Comparison of ENCODE assay signal across 31 cellular contexts in the genomic region with DNA sequence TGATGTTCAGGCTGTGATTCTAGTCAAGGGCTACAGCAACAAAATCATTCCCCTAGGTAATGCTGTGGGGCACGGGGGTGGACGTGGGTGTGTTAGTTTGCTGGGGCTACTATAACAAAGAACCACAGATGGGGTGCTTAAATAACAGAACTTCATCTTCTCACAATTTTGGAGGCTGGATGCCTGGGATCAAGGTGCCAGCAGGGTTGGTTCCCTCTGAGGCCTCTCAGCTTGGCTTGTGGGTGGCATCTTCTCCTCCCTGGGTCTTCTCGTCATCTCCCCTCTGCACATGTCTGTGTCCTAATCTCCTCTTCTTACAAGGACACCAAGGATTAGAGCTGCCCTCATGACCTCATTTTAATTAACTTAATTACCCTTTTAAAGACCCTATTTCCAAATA.
"Had no signal": no experiment of that assay in that cellular context is flagged by ENCODE, and none has a peak within 500 bp of the region (broad histone marks: within the 10 kb centered on the region; RNA-seq: fewer than 3 reads in every experiment).

No MANE protein-coding gene starts in this region.

- H3K4me3 Mint-ChIP-seq: activated CD4-positive, alpha-beta memory T cell treated with anti-CD3 and anti-CD28 coated beads for 36 hours; activated CD4-positive, alpha-beta T cell treated with anti-CD3 and anti-CD28 coated beads for 36 hours; activated CD4-positive, alpha-beta T cell treated with anti-CD3 and anti-CD28 coated beads, Interleukin-2, amount 10 ng/mL, durations not matched to agents 24 days and 14 days; activated CD8-positive, alpha-beta memory T cell treated with anti-CD3 and anti-CD28 coated beads, Interleukin-2, amount 10 ng/mL, durations not matched to agents 7 days and 5 days; activated CD8-positive, alpha-beta T cell treated with anti-CD3 and anti-CD28 coated beads, Interleukin-2, amount 10 ng/mL, durations not matched to agents 7 days and 5 days; activated naive CD4-positive, alpha-beta T cell treated with anti-CD3 and anti-CD28 coated beads, Interleukin-2, amount 10 ng/mL, durations not matched to agents 7 days and 5 days; activated naive CD8-positive, alpha-beta T cell treated with anti-CD3 and anti-CD28 coated beads, Interleukin-2, amount 10 ng/mL, durations not matched to agents 7 days and 5 days; activated T-cell treated with anti-CD3 and anti-CD28 coated beads, Interleukin-2, amount 50 U/mL, for 24 hours; activated T-cell treated with anti-CD3 and anti-CD28 coated beads, Interleukin-2, amount 50 U/mL, for 72 hours; brain had no signal

- H3K27me3 Mint-ChIP-seq: activated CD4-positive, alpha-beta memory T cell treated with anti-CD3 and anti-CD28 coated beads for 36 hours; activated CD4-positive, alpha-beta T cell treated with anti-CD3 and anti-CD28 coated beads for 36 hours; activated CD4-positive, alpha-beta T cell treated with anti-CD3 and anti-CD28 coated beads, Interleukin-2, amount 10 ng/mL, durations not matched to agents 24 days and 14 days; activated CD8-positive, alpha-beta memory T cell treated with anti-CD3 and anti-CD28 coated beads, Interleukin-2, amount 10 ng/mL, durations not matched to agents 7 days and 5 days; activated naive CD4-positive, alpha-beta T cell treated with anti-CD3 and anti-CD28 coated beads, Interleukin-2, amount 10 ng/mL, durations not matched to agents 7 days and 5 days; activated naive CD8-positive, alpha-beta T cell treated with anti-CD3 and anti-CD28 coated beads, Interleukin-2, amount 10 ng/mL, durations not matched to agents 7 days and 5 days; activated T-cell treated with anti-CD3 and anti-CD28 coated beads, Interleukin-2, amount 50 U/mL, for 24 hours; brain had no signal

- H3K36me3 ChIP-seq: breast epithelium, cardiac muscle cell, colonic mucosa had no signal

- ATAC-seq: activated CD4-positive, alpha-beta T cell treated with anti-CD3 and anti-CD28 coated beads for 36 hours; activated CD8-positive, alpha-beta memory T cell treated with anti-CD3 and anti-CD28 coated beads, Interleukin-2, amount 10 ng/mL, durations not matched to agents 7 days and 5 days; activated CD8-positive, alpha-beta T cell treated with anti-CD3 and anti-CD28 coated beads, Interleukin-2, amount 10 ng/mL, durations not matched to agents 7 days and 5 days; activated naive CD4-positive, alpha-beta T cell treated with anti-CD3 and anti-CD28 coated beads, Interleukin-2, amount 50 U/mL, for 72 hours; activated T-cell treated with anti-CD3 and anti-CD28 coated beads, Interleukin-2, amount 50 U/mL, for 72 hours had no signal

- H3K4me1 ChIP-seq: breast epithelium, colonic mucosa had no signal

- H3K9me3 Mint-ChIP-seq: activated CD4-positive, alpha-beta memory T cell treated with anti-CD3 and anti-CD28 coated beads for 36 hours; activated CD4-positive, alpha-beta T cell treated with anti-CD3 and anti-CD28 coated beads, Interleukin-2, amount 10 ng/mL, durations not matched to agents 24 days and 14 days; activated naive CD4-positive, alpha-beta T cell treated with anti-CD3 and anti-CD28 coated beads, Interleukin-2, amount 10 ng/mL, durations not matched to agents 7 days and 5 days; activated naive CD4-positive, alpha-beta T cell treated with anti-CD3 and anti-CD28 coated beads, Interleukin-2, amount 50 U/mL, for 72 hours; activated naive CD8-positive, alpha-beta T cell treated with anti-CD3 and anti-CD28 coated beads, Interleukin-2, amount 10 ng/mL, durations not matched to agents 7 days and 5 days; activated T-cell treated with anti-CD3 and anti-CD28 coated beads, Interleukin-2, amount 50 U/mL, for 24 hours; activated T-cell treated with anti-CD3 and anti-CD28 coated beads, Interleukin-2, amount 50 U/mL, for 72 hours; brain had no signal

- H3K27ac ChIP-seq: ascending aorta, cardiac muscle cell, colonic mucosa, epithelial cell of prostate, esophagus squamous epithelium had no signal

- H3K27me3 ChIP-seq: ascending aorta, breast epithelium, cardiac muscle cell, colonic mucosa, esophagus squamous epithelium had no signal

- H3K9me3 ChIP-seq: ascending aorta, breast epithelium, colonic mucosa, esophagus squamous epithelium had no signal

- FAIRE-seq: endometrium, endothelial cell of umbilical vein, frontal cortex had no signal

- H3K4me3 ChIP-seq: ascending aorta, breast epithelium, cardiac muscle cell, colonic mucosa, esophagus squamous epithelium had no signal

- DNase-seq: activated CD4-positive, alpha-beta memory T cell treated with anti-CD3 and anti-CD28 coated beads for 36 hours; activated CD4-positive, alpha-beta T cell treated with anti-CD3 and anti-CD28 coated beads for 36 hours; activated CD4-positive, alpha-beta T cell treated with anti-CD3 and anti-CD28 coated beads, Interleukin-2, amount 10 ng/mL, durations not matched to agents 24 days and 14 days; activated CD4-positive, CD25-positive, alpha-beta regulatory T cell; activated CD4-positive, CD25-positive, alpha-beta regulatory T cell treated with anti-CD3 and anti-CD28 coated beads, Interleukin-2, amount 50 U/mL, for 72 hours; activated CD8-positive, alpha-beta memory T cell treated with anti-CD3 and anti-CD28 coated beads, Interleukin-2, amount 10 ng/mL, durations not matched to agents 7 days and 5 days; activated CD8-positive, alpha-beta memory T cell treated with anti-CD3 and anti-CD28 coated beads, Interleukin-2, amount 50 U/mL, for 48 hours; activated CD8-positive, alpha-beta T cell treated with anti-CD3 and anti-CD28 coated beads, Interleukin-2, amount 10 ng/mL, durations not matched to agents 7 days and 5 days; activated gamma-delta T cell; activated naive CD4-positive, alpha-beta T cell; activated naive CD4-positive, alpha-beta T cell treated with anti-CD3 and anti-CD28 coated beads, Interleukin-2, amount 10 ng/mL, durations not matched to agents 7 days and 5 days; activated naive CD8-positive, alpha-beta T cell treated with anti-CD3 and anti-CD28 coated beads, Interleukin-2, amount 10 ng/mL, durations not matched to agents 7 days and 5 days; activated T-cell treated with anti-CD3 and anti-CD28 coated beads for 4 hours; activated T-cell treated with anti-CD3 and anti-CD28 coated beads, Interleukin-2, amount 50 U/mL, for 24 hours; activated T-cell treated with anti-CD3 and anti-CD28 coated beads, Interleukin-2, amount 50 U/mL, for 72 hours; central memory CD4-positive, alpha-beta T cell; cerebellar nuclear complex; colonic mucosa; effector CD8-positive, alpha-beta T cell; esophagus squamous epithelium; head of caudate nucleus; T-helper 2 cell had no signal

- H3K27ac Mint-ChIP-seq: activated CD4-positive, alpha-beta memory T cell treated with anti-CD3 and anti-CD28 coated beads for 36 hours; activated CD4-positive, alpha-beta T cell treated with anti-CD3 and anti-CD28 coated beads for 36 hours; activated CD4-positive, alpha-beta T cell treated with anti-CD3 and anti-CD28 coated beads, Interleukin-2, amount 10 ng/mL, durations not matched to agents 24 days and 14 days; activated CD8-positive, alpha-beta memory T cell treated with anti-CD3 and anti-CD28 coated beads, Interleukin-2, amount 10 ng/mL, durations not matched to agents 7 days and 5 days; activated CD8-positive, alpha-beta T cell treated with anti-CD3 and anti-CD28 coated beads, Interleukin-2, amount 10 ng/mL, durations not matched to agents 7 days and 5 days; activated naive CD4-positive, alpha-beta T cell treated with anti-CD3 and anti-CD28 coated beads, Interleukin-2, amount 10 ng/mL, durations not matched to agents 7 days and 5 days; activated naive CD4-positive, alpha-beta T cell treated with anti-CD3 and anti-CD28 coated beads, Interleukin-2, amount 50 U/mL, for 72 hours; activated naive CD8-positive, alpha-beta T cell treated with anti-CD3 and anti-CD28 coated beads, Interleukin-2, amount 10 ng/mL, durations not matched to agents 7 days and 5 days; activated T-cell treated with anti-CD3 and anti-CD28 coated beads, Interleukin-2, amount 50 U/mL, for 24 hours; activated T-cell treated with anti-CD3 and anti-CD28 coated beads, Interleukin-2, amount 50 U/mL, for 72 hours; brain had no signal
